ENCODE assay signal across 20 cellular contexts in genomic region chr6:133340557-133340956, GRCh38.
DNase-seq lines count a peak whose midpoint lies in the region; ATAC-seq and TF ChIP-seq lines count a peak whose summit lies in the region.
"Had no signal": no experiment of that assay in that cellular context is flagged by ENCODE, and none has a peak within 500 bp of the region (broad histone marks: within the 10 kb centered on the region; RNA-seq: fewer than 3 reads in every experiment).

No MANE protein-coding gene starts in this region.

- DNase-seq in Daoy (ENCODE audit: low read depth) (peak; percentile 88), M059J (ENCODE audit: low read depth) (peak; percentile 92), cardiac fibroblast (ENCODE audit: low read depth in 2 of 2) (peak; percentile 61 to 73), psoas muscle (no peak), lower leg skin (ENCODE audit: low spot score in 2 of 2) (no peak), COLO829 (ENCODE audit: low spot score) (no peak)
- DNase-seq: activated CD4-positive, alpha-beta T cell treated with anti-CD3 and anti-CD28 coated beads, Interleukin-2, amount 50 U/mL, for 4 hours; activated naive CD4-positive, alpha-beta T cell treated with anti-CD3 and anti-CD28 coated beads, Interleukin-2, amount 50 U/mL, for 16 hours; activated T-cell treated with anti-CD3 and anti-CD28 coated beads, Interleukin-2, amount 50 U/mL, for 1 hour; caudate nucleus; DMS53; endodermal cell; MV-4-11; natural killer cell; NCI-H2029 treated with DMSO at 0.1 percent for 48 hours; NCI-H748 treated with DMSO at 0.1 percent for 48 hours had no signal

- 65 to 71% (median 70%) methylated on average over 3 of the region's 3 CpGs for whole genome bisulfite sequencing in psoas muscle, 3 donors
- WGBS in lower leg skin, 2 donors = 46% methylated on average over 3 of the region's 3 CpGs

- no peak for TF ChIP-seq POLR2A in lower leg skin (IDR thresholded peaks at IDR 0.05)

- H3K4me1 ChIP-seq in psoas muscle = peaks cover 54% of the 10 kb centered on the region
- H3K4me1 ChIP-seq: gastroesophageal sphincter had no signal

- intact Hi-C loops in psoas muscle (cut with DNase I) (no loop called here), lower leg skin (cut with DNase I; ENCODE audit: low total_unique reads) (no loop called here)

- no peaks in the 10 kb centered on the region for H3K36me3 ChIP-seq in psoas muscle (ENCODE audit: insufficient read depth in 1 of 2, low read depth in 1 of 2)
- H3K36me3 ChIP-seq: gastroesophageal sphincter had no signal

- H3K4me3 ChIP-seq in cardiac fibroblast (replicated peaks in 1 of 2; ENCODE audit: low read depth in 2 of 2, low read length in 2 of 2) = no peak overlapping the region
- no peak overlapping the region for H3K4me3 ChIP-seq in psoas muscle
- H3K4me3 ChIP-seq in lower leg skin (ENCODE audit: low read depth, poor library complexity, severe bottlenecking) = no peak overlapping the region
- H3K4me3 ChIP-seq: gastroesophageal sphincter, lung had no signal

- H3K9me3 ChIP-seq in psoas muscle = no peaks in the 10 kb centered on the region
- H3K9me3 ChIP-seq: gastroesophageal sphincter had no signal

- peak overlapping the region; percentile 74 for H3K27ac ChIP-seq in psoas muscle
- H3K27ac ChIP-seq: gastroesophageal sphincter had no signal

- ATAC-seq in psoas muscle (peak; percentile 33 to 72 (median 64)), GM21367 (IDR thresholded peaks at IDR 0.05; ENCODE audit: unreplicated experiment) (no peak), HG03439 (IDR thresholded peaks at IDR 0.05; ENCODE audit: unreplicated experiment) (no peak)
- ATAC-seq: gastroesophageal sphincter, natural killer cell had no signal

- H3K27me3 ChIP-seq in psoas muscle (ENCODE audit: insufficient read depth in 3 of 3, low read length in 2 of 3) = no peaks in the 10 kb centered on the region
- H3K27me3 ChIP-seq: gastroesophageal sphincter had no signal

- TF ChIP-seq CTCF in cardiac fibroblast (IDR thresholded peaks at IDR 0.05; ENCODE audit: low read depth, low read length) = no peak
- no peak for TF ChIP-seq CTCF in psoas muscle (IDR thresholded peaks at IDR 0.05)
- TF ChIP-seq CTCF in lower leg skin (IDR thresholded peaks at IDR 0.05) = no peak

Comparison
In these comparisons a context has a peak if more than half of its experiments do, and no peak if none do; other contexts are left out.
1. DNase-seq: peak in Daoy (single experiment), M059J (single experiment) and cardiac fibroblast (2 of 2); none in psoas muscle (0 of 2), lower leg skin (0 of 2) and COLO829 (single experiment).
2. ATAC-seq: peak in psoas muscle (4 of 4); none in GM21367 (single experiment) and HG03439 (single experiment).